ENCODE assay signal across 9 cellular contexts in the genomic region with DNA sequence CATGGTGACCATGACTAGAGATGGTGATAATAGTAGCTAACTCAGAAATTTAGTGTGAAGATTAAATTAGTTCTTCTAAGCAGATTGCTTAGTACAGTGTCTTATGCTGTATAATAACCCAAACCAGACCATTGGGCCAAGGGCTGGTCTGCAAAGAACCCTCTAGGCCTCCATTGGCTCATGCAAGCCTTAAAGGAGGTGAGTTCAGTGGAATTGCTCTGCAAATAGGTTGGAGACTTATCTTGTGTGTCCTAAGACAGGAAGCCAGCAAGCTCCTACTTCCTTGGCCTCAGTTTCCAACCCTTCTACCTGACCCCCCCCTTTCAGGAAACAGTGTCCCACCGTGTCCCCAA. TPM values are rescaled to one million over a fixed set of nuclear protein-coding genes. Genes with fewer than 3 reads are reported as not detected.
A peak's percentile ranks its signal among the peaks of the same experiment; 100 is the strongest.
DNase-seq lines count a peak whose midpoint lies in the region; ATAC-seq, FAIRE-seq and TF ChIP-seq lines count a peak whose summit lies in the region.
"Had no signal": no experiment of that assay in that cellular context is flagged by ENCODE, and none has a peak within 500 bp of the region (broad histone marks: within the 10 kb centered on the region; RNA-seq: fewer than 3 reads in every experiment).

No MANE protein-coding gene starts in this region.

- H3K4me1 ChIP-seq in skeletal muscle tissue (ENCODE audit: control insufficient read depth in 3 of 3, insufficient read depth in 3 of 3, low read length in 3 of 3) (peaks cover 56 to 64% (median 57%) of the 10 kb centered on the region in 3 donors), endodermal cell (ENCODE audit: control insufficient read depth, insufficient read depth, low read length) (peaks cover 16% of the 10 kb centered on the region)

- peaks cover 4% of the 10 kb centered on the region for H3K9me3 Mint-ChIP-seq in endodermal cell

- no peak for FAIRE-seq in urothelium cell line (lab: Jason Lieb, UNC)

- H3K27ac Mint-ChIP-seq in T-helper 17 cell (peak overlapping the region; percentile 99), endodermal cell (no peak overlapping the region)

- H3K27me3 ChIP-seq in skeletal muscle tissue (ENCODE audit: control insufficient read depth in 3 of 3, insufficient read depth in 3 of 3, low read length in 3 of 3) = no peaks in the 10 kb centered on the region
- no peaks in the 10 kb centered on the region for H3K27me3 ChIP-seq in endodermal cell (ENCODE audit: control insufficient read depth, insufficient read depth, low read length, poor library complexity, severe bottlenecking)

- H3K4me3 ChIP-seq in skeletal muscle tissue (ENCODE audit: low read length in 3 of 3) (peak overlapping the region; percentile 4 to 75 (median 53)), endodermal cell (ENCODE audit: low read length) (no peak overlapping the region)

- H3K9ac ChIP-seq in skeletal muscle tissue (ENCODE audit: low read depth in 1 of 3, low read length in 3 of 3) = peak overlapping the region; percentile 81 to 97 (median 84)
- H3K9ac ChIP-seq in endodermal cell (ENCODE audit: extremely low read depth, low read length, poor library complexity, severe bottlenecking) = no peak overlapping the region

- H3K9me3 ChIP-seq in T-helper 17 cell (ENCODE audit: control insufficient read depth, low read length, poor library complexity, severe bottlenecking) (no peaks in the 10 kb centered on the region), skeletal muscle tissue (ENCODE audit: control insufficient read depth in 3 of 3, low read length in 3 of 3) (no peaks in the 10 kb centered on the region), endodermal cell (ENCODE audit: control insufficient read depth, low read length) (no peaks in the 10 kb centered on the region)

- peak overlapping the region; percentile 100 for H3K27ac ChIP-seq in skeletal muscle tissue (ENCODE audit: low read depth, low read length)
- no peak overlapping the region for H3K27ac ChIP-seq in endodermal cell (ENCODE audit: low read depth, low read length)

- H3K4me1 Mint-ChIP-seq in T-helper 17 cell (peaks cover 48% of the 10 kb centered on the region), endodermal cell (peaks cover 32% of the 10 kb centered on the region)

- 84% methylated on average over 1 of the region's 1 CpG; no CpG with 5 or more reads in 1 of the 2 experiments for WGBS in endodermal cell (ENCODE audit: insufficient coverage in 1 of 2, insufficient read length in 1 of 2), 2 experiments

- TF ChIP-seq CTCF in endodermal cell (conservative IDR thresholded peaks at IDR 0.05) = no peak

- H3K4me3 Mint-ChIP-seq in T-helper 17 cell (peak overlapping the region; percentile 92), endodermal cell (no peak overlapping the region)

- H3K36me3 Mint-ChIP-seq in T-helper 17 cell (ENCODE audit: low read depth) (peaks cover 2% of the 10 kb centered on the region), endodermal cell (ENCODE audit: low read depth) (no peaks in the 10 kb centered on the region)

- no peak for ATAC-seq in T-helper 17 cell
- ATAC-seq in left lobe of liver = no peak

- H3K27me3 Mint-ChIP-seq in T-helper 17 cell = no peaks in the 10 kb centered on the region
- H3K27me3 Mint-ChIP-seq in endodermal cell (ENCODE audit: insufficient read depth) = no peaks in the 10 kb centered on the region

- peak; percentile 10 for DNase-seq in HCEC 1CT
- no peak for DNase-seq in T-helper 17 cell
- peak; percentile 42 for DNase-seq in fibroblast of peridontal ligament (ENCODE audit: extremely low read depth)
- DNase-seq in endodermal cell = no peak
- DNase-seq in amniotic stem cell (lab: John Stamatoyannopoulos, UW) = no peak
- DNase-seq in urothelium cell line (ENCODE audit: low spot score) = no peak
- no peak for DNase-seq in left lobe of liver (ENCODE audit: low spot score)
- DNase-seq: NCI-H187 had no signal

- H3K36me3 ChIP-seq in skeletal muscle tissue (ENCODE audit: control insufficient read depth in 3 of 3, insufficient read depth in 3 of 3, low read length in 3 of 3) (peaks cover 0 to 5% (median 0%) of the 10 kb centered on the region in 3 donors), endodermal cell (ENCODE audit: control insufficient read depth, insufficient read depth, low read length) (no peaks in the 10 kb centered on the region)

RNA-seq across cellular contexts. Expression of a gene that starts 1.8 kb away (rescaled TPM):
- total RNA-seq in T-helper 17 cell (100 to 1,000 TPM; 142 to 157 TPM), skeletal muscle tissue (7.8 TPM), endodermal cell (10 to 100 TPM; 10.5 to 12.8 TPM), left lobe of liver (17.5 TPM)
- polyA plus RNA-seq in endodermal cell (2013, experiment 1 of 2) = 11.5 TPM
- polyA plus RNA-seq in endodermal cell (2013, experiment 2 of 2) = 11.3 TPM

Comparison
In these comparisons a context has a peak if more than half of its experiments do, and no peak if none do; other contexts are left out.
1. DNase-seq: peak in HCEC 1CT (single experiment) and fibroblast of peridontal ligament (single experiment); none in T-helper 17 cell (0 of 3), endodermal cell (single experiment), amniotic stem cell (single experiment), urothelium cell line (single experiment) and left lobe of liver (single experiment).